8 cellular contexts compared by ENCODE assay signal in genomic region chr14:44963775-44964380, GRCh38. TPM values are rescaled to one million over a fixed set of nuclear protein-coding genes. Genes with fewer than 3 reads are reported as not detected.
DNase-seq lines count a peak whose midpoint lies in the region; ATAC-seq and TF ChIP-seq lines count a peak whose summit lies in the region.

No MANE protein-coding gene starts in this region.

- TF ChIP-seq CTCF in Calu3 (IDR thresholded peaks at IDR 0.05; ENCODE audit: unreplicated experiment): no peak
- no peak for TF ChIP-seq CTCF in chondrocyte (IDR thresholded peaks at IDR 0.05)
- TF ChIP-seq CTCF in mesothelial cell of epicardium (IDR thresholded peaks at IDR 0.05; ENCODE audit: unreplicated experiment): no peak

- H3K4me3 ChIP-seq in HUES64 (ENCODE audit: low read length): peak overlapping the region; percentile 82

- H3K9me3 Mint-ChIP-seq in Calu3 (ENCODE audit: low read depth, unreplicated experiment) (no peaks in the 10 kb centered on the region), chondrocyte (ENCODE audit: low read depth) (no peaks in the 10 kb centered on the region), mesothelial cell of epicardium (no peaks in the 10 kb centered on the region)
- peaks cover 0 to 5% of the 10 kb centered on the region in 2 donors for H3K9me3 Mint-ChIP-seq in stimulated activated naive CD8-positive, alpha-beta T cell treated with anti-CD3 and anti-CD28 coated beads, Interleukin-15, amount 100 ng/mL, for 72 hours

- no peak overlapping the region for H3K27ac ChIP-seq in HUES64 (ENCODE audit: low read depth, low read length)

- H3K4me1 Mint-ChIP-seq in Calu3 (ENCODE audit: low read depth, unreplicated experiment) (peaks cover 35% of the 10 kb centered on the region), chondrocyte (ENCODE audit: low read depth) (peaks cover 68% of the 10 kb centered on the region), mesothelial cell of epicardium (peaks cover 65% of the 10 kb centered on the region)
- H3K4me1 Mint-ChIP-seq in stimulated activated naive CD8-positive, alpha-beta T cell treated with anti-CD3 and anti-CD28 coated beads, Interleukin-15, amount 100 ng/mL, for 72 hours: peaks cover 59% of the 10 kb centered on the region

- CTCF ChIA-PET in Calu3 (lab: Charles Lee): no interaction called here

- H3K27me3 ChIP-seq in HUES64 (ENCODE audit: insufficient read depth, low read length): no peaks in the 10 kb centered on the region

- peak overlapping the region; percentile 4; the same call in 1 of the 2 replicates for H3K9ac ChIP-seq in HUES64 (ENCODE audit: low read depth, low read length)

- DNase-seq in Calu3 (no peak), chondrocyte (ENCODE audit: low spot score) (no peak), mesothelial cell of epicardium (ENCODE audit: low spot score in 2 of 2, unreplicated experiment in 2 of 2) (no peak)
- no peak for DNase-seq in stimulated activated naive CD8-positive, alpha-beta T cell treated with anti-CD3 and anti-CD28 coated beads, Interleukin-15, amount 100 ng/mL, for 72 hours

- H3K9me3 ChIP-seq in HUES64 (ENCODE audit: insufficient read depth, low read depth, low read length): no peaks in the 10 kb centered on the region

- BruUV-seq in Calu3 (replicated peaks; lab: Mats Ljungman, UMichigan): TSS peak; percentile 23

- peaks cover 16% of the 10 kb centered on the region for H3K36me3 Mint-ChIP-seq in Calu3 (ENCODE audit: insufficient read depth, unreplicated experiment)
- H3K36me3 Mint-ChIP-seq in chondrocyte (ENCODE audit: low read depth): no peaks in the 10 kb centered on the region
- peaks cover 13% of the 10 kb centered on the region for H3K36me3 Mint-ChIP-seq in mesothelial cell of epicardium

- intact Hi-C loops in Calu3 (cut with micrococcal nuclease; ENCODE audit: unreplicated experiment): loop anchor here (2.0 kb wide), 1 partner anchor 121 kb away; the partner anchor contains the start of gene PRPF39

- H3K36me3 ChIP-seq in HUES64 (ENCODE audit: insufficient read depth, low read length): no peaks in the 10 kb centered on the region

- H3K27me3 Mint-ChIP-seq in Calu3 (ENCODE audit: unreplicated experiment): no peaks in the 10 kb centered on the region
- H3K27me3 Mint-ChIP-seq in chondrocyte (ENCODE audit: low read depth): no peaks in the 10 kb centered on the region
- H3K27me3 Mint-ChIP-seq in mesothelial cell of epicardium (ENCODE audit: low read depth): no peaks in the 10 kb centered on the region
- no peaks in the 10 kb centered on the region for H3K27me3 Mint-ChIP-seq in stimulated activated naive CD8-positive, alpha-beta T cell treated with anti-CD3 and anti-CD28 coated beads, Interleukin-15, amount 100 ng/mL, for 72 hours

- H3K27ac Mint-ChIP-seq in Calu3 (ENCODE audit: unreplicated experiment): no peak overlapping the region
- peak overlapping the region; percentile 30 for H3K27ac Mint-ChIP-seq in chondrocyte (ENCODE audit: unreplicated experiment)
- peak overlapping the region; percentile 36 for H3K27ac Mint-ChIP-seq in mesothelial cell of epicardium
- H3K27ac Mint-ChIP-seq in stimulated activated naive CD8-positive, alpha-beta T cell treated with anti-CD3 and anti-CD28 coated beads, Interleukin-15, amount 100 ng/mL, for 72 hours: peak overlapping the region in 1 of 2 donors; percentile 16

- ATAC-seq in GM21576 (IDR thresholded peaks at IDR 0.05; ENCODE audit: unreplicated experiment) (no peak), GM18511 (IDR thresholded peaks at IDR 0.05; ENCODE audit: unreplicated experiment) (no peak), GM21515 (IDR thresholded peaks at IDR 0.05; ENCODE audit: unreplicated experiment) (no peak)
- ATAC-seq in stimulated activated naive CD8-positive, alpha-beta T cell treated with anti-CD3 and anti-CD28 coated beads, Interleukin-15, amount 100 ng/mL, for 72 hours: no peak

- peaks cover 32% of the 10 kb centered on the region for H3K4me1 ChIP-seq in HUES64 (ENCODE audit: insufficient read depth, low read length)

- H3K4me3 Mint-ChIP-seq in Calu3 (ENCODE audit: low read depth, unreplicated experiment) (no peak overlapping the region), chondrocyte (ENCODE audit: unreplicated experiment) (no peak overlapping the region), mesothelial cell of epicardium (no peak overlapping the region)
- no peak overlapping the region for H3K4me3 Mint-ChIP-seq in stimulated activated naive CD8-positive, alpha-beta T cell treated with anti-CD3 and anti-CD28 coated beads, Interleukin-15, amount 100 ng/mL, for 72 hours

- WGBS in HUES64: 16% methylated on average over 7 of the region's 7 CpGs

RNA-seq across cellular contexts. Expression of gene TOGARAM1, which starts 1.9 kb away (rescaled TPM):
- total RNA-seq in Calu3 (2022): 15.1 TPM in 2 replicates
- polyA plus RNA-seq in HUES64 (2013, experiment 1 of 2): 5.2 TPM
- 5.3 TPM for polyA plus RNA-seq in HUES64 (2013, experiment 2 of 2)
- total RNA-seq in chondrocyte: 12.7 to 19.7 TPM (median 13.3 TPM) in 3 replicates
- 19.7 to 27.3 TPM (median 21.3 TPM) in 3 replicates for total RNA-seq in mesothelial cell of epicardium

RNA-seq across cellular contexts. Expression of gene KLHL28, which starts 2.1 kb away (rescaled TPM):
- total RNA-seq in Calu3 (2022): 10.1 and 10.7 TPM in 2 replicates
- 5.2 TPM for polyA plus RNA-seq in HUES64 (2013, experiment 1 of 2)
- 5.5 TPM for polyA plus RNA-seq in HUES64 (2013, experiment 2 of 2)
- total RNA-seq in chondrocyte: 20.5 to 24.2 TPM (median 23.2 TPM) in 3 replicates
- total RNA-seq in mesothelial cell of epicardium: 14.8 to 17.3 TPM (median 16.5 TPM) in 3 replicates
